ENCODE assay signal across 1 cellular context in genomic region chr19:48254529-48254970, GRCh38.
TF ChIP-seq lines count a peak whose summit lies in the region.

No MANE protein-coding gene starts in this region.

TF ChIP-seq in K562, 482 proteins besides CTCF, POLR2A, EP300 and RAD21 (continued from another document and continues in another):
- peak; percentile 78 for TF ChIP-seq ZBTB12 (CRISPR knock-in tag; IDR thresholded peaks at IDR 0.05)
- peak; percentile 94 for TF ChIP-seq ZBTB17 (CRISPR knock-in tag; IDR thresholded peaks at IDR 0.05)
- TF ChIP-seq TRIM24 (IDR thresholded peaks at IDR 0.05) = no peak
- TF ChIP-seq PHF20 (IDR thresholded peaks at IDR 0.05; ENCODE audit: partially characterized antibody) = no peak
- peak; percentile 92 for TF ChIP-seq HINFP (tag; conservative IDR thresholded peaks at IDR 0.05; ENCODE audit: low read depth)
- no peak for TF ChIP-seq NBN (IDR thresholded peaks at IDR 0.05; ENCODE audit: low read depth)
- peak; percentile 98 for TF ChIP-seq KLF6 (CRISPR knock-in tag; IDR thresholded peaks at IDR 0.05; ENCODE audit: borderline replicate concordance)
- peak; percentile 34; the same call in 1 of the 2 replicates for TF ChIP-seq CEBPB (tag; IDR thresholded peaks at IDR 0.05)
- peak; percentile 90 for TF ChIP-seq ETS2 (tag; IDR thresholded peaks at IDR 0.05; ENCODE audit: borderline replicate concordance, poor library complexity, severe bottlenecking)
- TF ChIP-seq USF2 (CRISPR knock-in tag; IDR thresholded peaks at IDR 0.05) = no peak
- TF ChIP-seq ZNF76 (CRISPR knock-in tag; IDR thresholded peaks at IDR 0.05; ENCODE audit: borderline replicate concordance) = peak; percentile 96
- peak; percentile 76; the same call in 1 of the 2 replicates for TF ChIP-seq ZSCAN32 (CRISPR knock-in tag; IDR thresholded peaks at IDR 0.05)
- peak; percentile 89 for TF ChIP-seq PPARD (CRISPR knock-in tag; IDR thresholded peaks at IDR 0.05)
- TF ChIP-seq TBL1XR1 (IDR thresholded peaks at IDR 0.05; ENCODE audit: low read length in 2 of 2) = no peak
- no peak for TF ChIP-seq ZFP36 (IDR thresholded peaks at IDR 0.05; ENCODE audit: low read depth, low read length, partially characterized antibody)
- TF ChIP-seq CREB1 (IDR thresholded peaks at IDR 0.05) = no peak
- no peak for TF ChIP-seq CREB1 (CRISPR knock-in tag; IDR thresholded peaks at IDR 0.05)
- peak; percentile 89 for TF ChIP-seq CREB5 (CRISPR knock-in tag; IDR thresholded peaks at IDR 0.05)
- TF ChIP-seq CREB3 (tag; conservative IDR thresholded peaks at IDR 0.05; ENCODE audit: low read depth) = peak; percentile 99
- TF ChIP-seq ZNF583 (CRISPR knock-in tag; IDR thresholded peaks at IDR 0.05) = peak; percentile 97
- TF ChIP-seq ZNF395 (CRISPR knock-in tag; IDR thresholded peaks at IDR 0.05) = peak; percentile 99
- no peak for TF ChIP-seq KAT2B (IDR thresholded peaks at IDR 0.05; ENCODE audit: low read depth, low read length)
- peak; percentile 98 for TF ChIP-seq ZNF589 (CRISPR knock-in tag; IDR thresholded peaks at IDR 0.05; ENCODE audit: low read depth)
- no peak for TF ChIP-seq ZBTB8A (IDR thresholded peaks at IDR 0.05; ENCODE audit: partially characterized antibody)
- TF ChIP-seq ZNF57 (CRISPR knock-in tag; IDR thresholded peaks at IDR 0.05) = peak; percentile 89
- peak; percentile 72; the same call in 1 of the 2 replicates for TF ChIP-seq ZFP30 (CRISPR knock-in tag; IDR thresholded peaks at IDR 0.05; ENCODE audit: borderline replicate concordance)
- peak; percentile 96 for TF ChIP-seq ZKSCAN8 (CRISPR knock-in tag; IDR thresholded peaks at IDR 0.05)
- TF ChIP-seq ZNF3 (CRISPR knock-in tag; IDR thresholded peaks at IDR 0.05) = 0 out of 2 replicates have a peak, but pooled peaks have one; percentile 49
- TF ChIP-seq NR2F6 (CRISPR knock-in tag; IDR thresholded peaks at IDR 0.05) = peak; percentile 79; the same call in 1 of the 2 replicates
- TF ChIP-seq SMAD3 (CRISPR knock-in tag; conservative IDR thresholded peaks at IDR 0.05) = peak; percentile 97
- no peak for TF ChIP-seq NR2C2 (CRISPR knock-in tag; IDR thresholded peaks at IDR 0.05)
- TF ChIP-seq NR2C2 (tag; IDR thresholded peaks at IDR 0.05) = peak; percentile 52; the same call in 1 of the 2 replicates
- TF ChIP-seq MAFF (IDR thresholded peaks at IDR 0.05; ENCODE audit: low read length) = peak; percentile 8; the same call in 1 of the 2 replicates
- TF ChIP-seq REST (CRISPR knock-in tag; IDR thresholded peaks at IDR 0.05; ENCODE audit: low read depth) = 0 out of 2 replicates have a peak, but pooled peaks have one; percentile 60
- no peak for TF ChIP-seq E2F8 (IDR thresholded peaks at IDR 0.05; ENCODE audit: low read depth, partially characterized antibody)
- peak; percentile 99 for TF ChIP-seq DMBX1 (CRISPR knock-in tag; IDR thresholded peaks at IDR 0.05; ENCODE audit: borderline replicate concordance)
- TF ChIP-seq E4F1 (CRISPR knock-in tag; IDR thresholded peaks at IDR 0.05; ENCODE audit: borderline replicate concordance) = peak; percentile 80
- peak; percentile 80 for TF ChIP-seq ZNF707 (CRISPR knock-in tag; conservative IDR thresholded peaks at IDR 0.05)
- TF ChIP-seq CHAMP1 (IDR thresholded peaks at IDR 0.05) = no peak
- peak; percentile 82 for TF ChIP-seq HOXB6 (CRISPR knock-in tag; IDR thresholded peaks at IDR 0.05; ENCODE audit: borderline replicate concordance)
- TF ChIP-seq HMG20B (CRISPR knock-in tag; IDR thresholded peaks at IDR 0.05) = no peak
- peak in 1 of 2 experiments; percentile 88; a peak in 2 of 4 replicates for TF ChIP-seq MAZ (CRISPR knock-in tag; conservative IDR thresholded peaks at IDR 0.05 in 1 of 2, IDR thresholded peaks at IDR 0.05 in 1 of 2)
